23 cellular contexts compared by ENCODE assay signal in genomic region chr5:180213657-180214207, GRCh38. TPM values are rescaled to one million over a fixed set of nuclear protein-coding genes. Genes with fewer than 3 reads are reported as not detected.
DNase-seq lines count a peak whose midpoint lies in the region; ATAC-seq, FAIRE-seq and TF ChIP-seq lines count a peak whose summit lies in the region.
"Had no signal": no experiment of that assay in that cellular context is flagged by ENCODE, and none has a peak within 500 bp of the region (broad histone marks: within the 10 kb centered on the region; RNA-seq: fewer than 3 reads in every experiment).

No MANE protein-coding gene starts in this region.

- no peak overlapping the region for H3K4me2 ChIP-seq in neuronal stem cell (ENCODE audit: insufficient read depth, low read length, poor library complexity, severe bottlenecking)
- H3K4me2 ChIP-seq: A549 had no signal

- no peak overlapping the region for H2BK120ac ChIP-seq in neuronal stem cell (ENCODE audit: low read depth, low read length)

- peak overlapping the region; percentile 76 for H3K9ac ChIP-seq in neuronal stem cell (ENCODE audit: low read depth, low read length, poor library complexity)
- H3K9ac ChIP-seq: BLaER1 treated with 17β-estradiol and CSF1 and Interleukin-3, amounts not matched to agents 10 nM and 100 nM had no signal

- peak overlapping the region; percentile 65 for H3K27ac ChIP-seq in C4-2B
- no peak overlapping the region for H3K27ac ChIP-seq in neuronal stem cell (replicated peaks; ENCODE audit: low read length)
- no peak overlapping the region for H3K27ac ChIP-seq in pancreas
- H3K27ac ChIP-seq: A549; BLaER1 treated with 17β-estradiol and CSF1 and Interleukin-3, amounts not matched to agents 10 nM and 100 nM; SK-N-MC had no signal

- H2AFZ ChIP-seq in neuronal stem cell (ENCODE audit: low read length): no peak overlapping the region

- H3K18ac ChIP-seq in neuronal stem cell (ENCODE audit: low read length): no peak overlapping the region

- peak overlapping the region; percentile 49 for H3K14ac ChIP-seq in neuronal stem cell (ENCODE audit: low read length)

- H3K4me3 ChIP-seq in bronchial epithelial cell (ENCODE audit: low read depth, low read length) (no peak overlapping the region), neuronal stem cell (ENCODE audit: low read length in 2 of 2) (peak overlapping the region in 1 of 2 donors; percentile 56), pancreas (no peak overlapping the region)
- H3K4me3 ChIP-seq: A549; BLaER1 treated with 17β-estradiol and CSF1 and Interleukin-3, amounts not matched to agents 10 nM and 100 nM; MG63; SK-N-MC had no signal

- no peak overlapping the region for H2AK5ac ChIP-seq in neuronal stem cell (ENCODE audit: low read depth, low read length)

- H3K79me1 ChIP-seq in neuronal stem cell (ENCODE audit: low read depth, low read length): peaks cover 5% of the 10 kb centered on the region

- H3K9me3 ChIP-seq in neuronal stem cell (replicated peaks in 1 of 2; ENCODE audit: control insufficient read depth in 2 of 2, insufficient read depth in 1 of 2, low read depth in 1 of 2, low read length in 2 of 2) (peaks cover 7 to 14% of the 10 kb centered on the region in 2 donors), pancreas (no peaks in the 10 kb centered on the region)

- FAIRE-seq in HTR-8/SVneo (lab: Jason Lieb, UNC): peak; percentile 97
- FAIRE-seq in bronchial epithelial cell (lab: Jason Lieb, UNC): peak; percentile 96
- FAIRE-seq in pancreas (lab: Jason Lieb, UNC): no peak
- FAIRE-seq: A549, G401.6 had no signal

- no peak for DNase-seq in HTR-8/SVneo (ENCODE audit: insufficient read length, low spot score)
- no peak for DNase-seq in bronchial epithelial cell (ENCODE audit: low read depth)
- DNase-seq in neuronal stem cell (ENCODE audit: low spot score): no peak
- no peak for DNase-seq in pancreas
- DNase-seq in NCI-H2081 treated with DMSO at 0.1 percent for 48 hours (lab: John Stamatoyannopoulos, UW): no peak
- DNase-seq in DMS53 treated with DMSO at 0.1 percent for 48 hours (lab: John Stamatoyannopoulos, UW; ENCODE audit: unreplicated experiment): no peak
- DNase-seq: AML-193; CD4-positive, alpha-beta memory T cell; COR-L47; KG1; NCI-H2029; NCI-H2227 treated with DMSO at 0.1 percent for 48 hours; SIG-M5 had no signal

- H3K36me3 ChIP-seq in bronchial epithelial cell (ENCODE audit: control insufficient read depth, insufficient read depth, low read length): no peaks in the 10 kb centered on the region
- peaks cover 0 to 2% of the 10 kb centered on the region in 2 donors for H3K36me3 ChIP-seq in neuronal stem cell (replicated peaks in 1 of 2; ENCODE audit: control insufficient read depth in 2 of 2, insufficient read depth in 2 of 2, low read length in 2 of 2)
- no peaks in the 10 kb centered on the region for H3K36me3 ChIP-seq in pancreas
- H3K36me3 ChIP-seq: BLaER1 treated with 17β-estradiol and CSF1 and Interleukin-3, amounts not matched to agents 10 nM and 100 nM; MG63 had no signal

- H2BK5ac ChIP-seq in neuronal stem cell (ENCODE audit: low read length): no peak overlapping the region

- no peak for TF ChIP-seq CTCF in C4-2B (conservative IDR thresholded peaks at IDR 0.05)
- no peak for TF ChIP-seq CTCF in bronchial epithelial cell (IDR thresholded peaks at IDR 0.05; ENCODE audit: insufficient read depth, low read length, severe bottlenecking)
- no peak for TF ChIP-seq CTCF in pancreas (IDR thresholded peaks at IDR 0.05)

- H4K8ac ChIP-seq in neuronal stem cell (ENCODE audit: low read depth, low read length): peak overlapping the region; percentile 67

- no peak for ATAC-seq in pancreas
- no peak for ATAC-seq in GM21825 (IDR thresholded peaks at IDR 0.05; ENCODE audit: unreplicated experiment)
- ATAC-seq: Panc1 had no signal

- intact Hi-C loops in pancreas (cut with DNase I): no loop called here

- no peak overlapping the region for H2BK15ac ChIP-seq in neuronal stem cell (ENCODE audit: low read length)

- no peak overlapping the region for H3K4ac ChIP-seq in neuronal stem cell (ENCODE audit: low read length)

- WGBS in neuronal stem cell (ENCODE audit: extremely low coverage in 2 of 2, insufficient read length in 2 of 2, insufficient replicate concordance in 1 of 2), 2 donors: no CpG with 5 or more reads among the region's 5 CpGs
- WGBS in pancreas, 2 donors: 79 to 85% methylated on average over 5 of the region's 5 CpGs

- H3K27me3 ChIP-seq in bronchial epithelial cell (ENCODE audit: control insufficient read depth, insufficient read depth, low read length) (no peaks in the 10 kb centered on the region), neuronal stem cell (ENCODE audit: control insufficient read depth in 3 of 3, insufficient read depth in 3 of 3, low read depth in 1 of 3, low read length in 3 of 3) (peaks cover 0 to 7% (median 6%) of the 10 kb centered on the region in 3 experiments), pancreas (no peaks in the 10 kb centered on the region)
- H3K27me3 ChIP-seq: BLaER1 treated with 17β-estradiol and CSF1 and Interleukin-3, amounts not matched to agents 10 nM and 100 nM; MG63 had no signal

- H3K23ac ChIP-seq in neuronal stem cell (ENCODE audit: low read depth, low read length, poor library complexity): peak overlapping the region; percentile 83

- peak overlapping the region; percentile 35 for H2BK12ac ChIP-seq in neuronal stem cell (ENCODE audit: low read length)

- peaks cover 0 to 4% of the 10 kb centered on the region in 2 donors for H3K4me1 ChIP-seq in neuronal stem cell (ENCODE audit: control insufficient read depth in 2 of 2, insufficient read depth in 1 of 2, low read depth in 1 of 2, low read length in 2 of 2)
- no peaks in the 10 kb centered on the region for H3K4me1 ChIP-seq in pancreas

- peak overlapping the region; percentile 50 for H4K91ac ChIP-seq in neuronal stem cell (ENCODE audit: low read depth, low read length, poor library complexity)

RNA-seq across cellular contexts. Expression of gene RASGEF1C, which starts 4.7 kb away (rescaled TPM):
- total RNA-seq in bronchial epithelial cell: under 0.01 TPM in 1 of 2 replicates, not detected in the other
- polyA plus RNA-seq in neuronal stem cell (2013, experiment 1 of 2): 1.6 TPM
- 1.2 TPM for polyA plus RNA-seq in neuronal stem cell (2013, experiment 2 of 2)
- total RNA-seq in pancreas: under 1 TPM in 1 of 6 donors, not detected in 5; 0.09 TPM
- polyA plus RNA-seq in pancreas: under 1 TPM in 1 of 2 donors, not detected in 1; 0.38 TPM
- total RNA-seq: CD4-positive, alpha-beta memory T cell; HT-29; OCI-LY7 had no signal
- polyA plus RNA-seq: CD4-positive, alpha-beta memory T cell had no signal
